ENCODE assay signal across 1 cellular context in genomic region chr5:173455599-173455957, GRCh38.
TF ChIP-seq lines count a peak whose summit lies in the region.

No MANE protein-coding gene starts in this region.

TF ChIP-seq in K562, 482 proteins besides CTCF, POLR2A, EP300 and RAD21 (continued from another document):
- TF ChIP-seq ZBTB40 (IDR thresholded peaks at IDR 0.05) (no peak), ZBTB40 (CRISPR knock-in tag; IDR thresholded peaks at IDR 0.05) (no peak), ZNF263 (CRISPR knock-in tag; IDR thresholded peaks at IDR 0.05; ENCODE audit: borderline replicate concordance) (no peak), BRD9 (IDR thresholded peaks at IDR 0.05; ENCODE audit: low read depth, partially characterized antibody) (peak; percentile 13), YY1 (IDR thresholded peaks at IDR 0.05; ENCODE audit: borderline replicate concordance in 1 of 3, control insufficient read depth in 1 of 3, extremely low read depth in 1 of 3, insufficient read depth in 3 of 3, insufficient read length in 1 of 3, insufficient replicate concordance in 2 of 3, low read depth in 1 of 3, low read length in 2 of 3) (peak in 1 of 3 experiments; percentile 35), RFX1 (IDR thresholded peaks at IDR 0.05) (no peak), BACH1 (tag; IDR thresholded peaks at IDR 0.05) (0 out of 2 replicates have a peak, but pooled peaks have one; percentile 6), STAT6 (CRISPR knock-in tag; IDR thresholded peaks at IDR 0.05) (no peak), BHLHE40 (IDR thresholded peaks at IDR 0.05; ENCODE audit: low read length) (no peak), FOSL1 (tag; conservative IDR thresholded peaks at IDR 0.05) (peak; percentile 90), PTRF (tag; IDR thresholded peaks at IDR 0.05) (no peak), ZNF592 (IDR thresholded peaks at IDR 0.05) (0 out of 2 replicates have a peak, but pooled peaks have one; percentile 24), XRCC4 (IDR thresholded peaks at IDR 0.05; ENCODE audit: extremely low read depth, insufficient read depth, insufficient read length) (no peak), ZNF830 (CRISPR knock-in tag; IDR thresholded peaks at IDR 0.05) (no peak), ZNF75A (CRISPR knock-in tag; IDR thresholded peaks at IDR 0.05) (no peak)
